Comparison of ENCODE assay signal across 1 cellular context in the genomic region with DNA sequence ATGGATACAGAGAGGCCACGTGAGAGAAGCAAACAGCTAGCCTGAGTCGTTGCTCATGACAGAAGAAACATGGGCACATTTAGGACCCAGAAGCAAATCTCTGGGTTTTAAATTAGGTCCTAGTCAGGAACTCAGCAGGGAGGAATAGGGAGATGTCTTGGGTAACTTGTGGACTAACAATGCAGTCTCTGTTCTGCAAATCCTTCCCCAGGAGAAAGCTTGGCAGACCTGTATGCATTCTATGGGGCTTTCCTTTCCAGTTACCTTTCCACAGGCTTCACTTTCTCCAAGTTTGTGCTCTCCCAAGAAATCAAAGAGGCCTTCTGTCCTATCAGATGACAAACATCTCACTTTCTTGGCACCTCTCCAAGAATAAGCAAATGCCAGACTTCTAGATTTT.
TF ChIP-seq lines count a peak whose summit lies in the region.

No MANE protein-coding gene starts in this region.

TF ChIP-seq in IMR-90, 13 proteins besides CTCF, POLR2A, EP300 and RAD21:
- no peak for TF ChIP-seq RCOR1 (IDR thresholded peaks at IDR 0.05; ENCODE audit: insufficient replicate concordance, low read length)
- TF ChIP-seq MXI1 (IDR thresholded peaks at IDR 0.05; ENCODE audit: borderline replicate concordance, low read depth, low read length), result no peak
- no peak for TF ChIP-seq SMC3 (IDR thresholded peaks at IDR 0.05; ENCODE audit: low read depth, low read length)
- no peak for TF ChIP-seq CHD1 (IDR thresholded peaks at IDR 0.05; ENCODE audit: low read depth, low read length)
- no peak for TF ChIP-seq BHLHE40 (IDR thresholded peaks at IDR 0.05; ENCODE audit: low read depth, low read length)
- TF ChIP-seq, protein P1, sequence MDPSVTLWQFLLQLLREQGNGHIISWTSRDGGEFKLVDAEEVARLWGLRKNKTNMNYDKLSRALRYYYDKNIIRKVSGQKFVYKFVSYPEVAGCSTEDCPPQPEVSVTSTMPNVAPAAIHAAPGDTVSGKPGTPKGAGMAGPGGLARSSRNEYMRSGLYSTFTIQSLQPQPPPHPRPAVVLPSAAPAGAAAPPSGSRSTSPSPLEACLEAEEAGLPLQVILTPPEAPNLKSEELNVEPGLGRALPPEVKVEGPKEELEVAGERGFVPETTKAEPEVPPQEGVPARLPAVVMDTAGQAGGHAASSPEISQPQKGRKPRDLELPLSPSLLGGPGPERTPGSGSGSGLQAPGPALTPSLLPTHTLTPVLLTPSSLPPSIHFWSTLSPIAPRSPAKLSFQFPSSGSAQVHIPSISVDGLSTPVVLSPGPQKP (IDR thresholded peaks at IDR 0.05; ENCODE audit: borderline replicate concordance, low read depth, low read length), result no peak
- no peak for TF ChIP-seq NFE2L2 (IDR thresholded peaks at IDR 0.05; ENCODE audit: low read depth, low read length)
- TF ChIP-seq, protein P2, sequence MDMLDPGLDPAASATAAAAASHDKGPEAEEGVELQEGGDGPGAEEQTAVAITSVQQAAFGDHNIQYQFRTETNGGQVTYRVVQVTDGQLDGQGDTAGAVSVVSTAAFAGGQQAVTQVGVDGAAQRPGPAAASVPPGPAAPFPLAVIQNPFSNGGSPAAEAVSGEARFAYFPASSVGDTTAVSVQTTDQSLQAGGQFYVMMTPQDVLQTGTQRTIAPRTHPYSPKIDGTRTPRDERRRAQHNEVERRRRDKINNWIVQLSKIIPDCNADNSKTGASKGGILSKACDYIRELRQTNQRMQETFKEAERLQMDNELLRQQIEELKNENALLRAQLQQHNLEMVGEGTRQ (IDR thresholded peaks at IDR 0.05; ENCODE audit: low read depth, low read length), result no peak
- no peak for TF ChIP-seq RFX5 (IDR thresholded peaks at IDR 0.05; ENCODE audit: low read depth, low read length)
